8 cellular contexts compared by ENCODE assay signal in genomic region chr14:81303258-81303935, GRCh38.
DNase-seq lines count a peak whose midpoint lies in the region; ATAC-seq and TF ChIP-seq lines count a peak whose summit lies in the region.

No MANE protein-coding gene starts in this region.

- H3K36me3 Mint-ChIP-seq in activated CD4-positive, alpha-beta memory T cell treated with anti-CD3 and anti-CD28 coated beads, Interleukin-2, amount 10 ng/mL, durations not matched to agents 7 days and 5 days (ENCODE audit: low read depth) = no peaks in the 10 kb centered on the region
- H3K36me3 Mint-ChIP-seq in nephron progenitor cell (ENCODE audit: low read depth) = no peaks in the 10 kb centered on the region

- H3K9me3 ChIP-seq in HEK293 (ENCODE audit: control insufficient read depth, insufficient read depth, low read depth, low read length) (no peaks in the 10 kb centered on the region), left lung (no peaks in the 10 kb centered on the region)

- H3K36me3 ChIP-seq in HEK293 (ENCODE audit: control insufficient read depth in 2 of 2, insufficient read depth in 1 of 2, low read length in 2 of 2) (peaks cover 0 to 3% of the 10 kb centered on the region in 2 experiments; a peak in 1 of 3 replicates), left lung (no peaks in the 10 kb centered on the region)

- H3K4me1 ChIP-seq in HEK293 (ENCODE audit: control insufficient read depth, insufficient read depth, low read length) (no peaks in the 10 kb centered on the region), left lung (peaks cover 0 to 12% of the 10 kb centered on the region in 2 donors)

- ATAC-seq in GM18517 (IDR thresholded peaks at IDR 0.05; ENCODE audit: unreplicated experiment) (peak; percentile 93), left lung (peak; percentile 94)

- DNase-seq in M059J (ENCODE audit: low read depth) (peak; percentile 7), left lung (peak; percentile 78 to 85), nephron progenitor cell (no peak), nucleus accumbens (lab: John Stamatoyannopoulos, UW) (no peak), medulla oblongata (ENCODE audit: extremely low spot score) (no peak)
- peak; percentile 70 for DNase-seq in activated CD4-positive, alpha-beta memory T cell treated with anti-CD3 and anti-CD28 coated beads, Interleukin-2, amount 10 ng/mL, durations not matched to agents 7 days and 5 days

- H3K27me3 ChIP-seq in left lung = no peaks in the 10 kb centered on the region

- H3K4me3 Mint-ChIP-seq in activated CD4-positive, alpha-beta memory T cell treated with anti-CD3 and anti-CD28 coated beads, Interleukin-2, amount 10 ng/mL, durations not matched to agents 7 days and 5 days = no peak overlapping the region
- no peak overlapping the region for H3K4me3 Mint-ChIP-seq in nephron progenitor cell

- H3K27me3 Mint-ChIP-seq in activated CD4-positive, alpha-beta memory T cell treated with anti-CD3 and anti-CD28 coated beads, Interleukin-2, amount 10 ng/mL, durations not matched to agents 7 days and 5 days = no peaks in the 10 kb centered on the region
- no peaks in the 10 kb centered on the region for H3K27me3 Mint-ChIP-seq in nephron progenitor cell (ENCODE audit: low read depth, poor library complexity)

- H3K4me3 ChIP-seq in HEK293 (ENCODE audit: low read depth, low read length) = no peak overlapping the region
- H3K4me3 ChIP-seq in left lung = no peak overlapping the region

- peaks cover 22% of the 10 kb centered on the region for H3K4me1 Mint-ChIP-seq in activated CD4-positive, alpha-beta memory T cell treated with anti-CD3 and anti-CD28 coated beads, Interleukin-2, amount 10 ng/mL, durations not matched to agents 7 days and 5 days
- peaks cover 12% of the 10 kb centered on the region for H3K4me1 Mint-ChIP-seq in nephron progenitor cell

- CTCF ChIA-PET in HEK293 (lab: Yijun Ruan, JAX) = interaction anchor here (0.6 kb wide), 2 partner anchors 25 to 143 kb away, joined by 3 to 4 read pairs; no protein-coding TSS in a partner anchor
- CTCF ChIA-PET in activated CD4-positive, alpha-beta memory T cell treated with anti-CD3 and anti-CD28 coated beads, Interleukin-2, amount 10 ng/mL, durations not matched to agents 7 days and 5 days (lab: Charles Lee) = interaction anchor here (1.1 kb wide), 1 partner anchor 162 kb away, joined by 3 read pairs; no protein-coding TSS in a partner anchor

- H3K27ac Mint-ChIP-seq in activated CD4-positive, alpha-beta memory T cell treated with anti-CD3 and anti-CD28 coated beads, Interleukin-2, amount 10 ng/mL, durations not matched to agents 7 days and 5 days = no peak overlapping the region
- H3K27ac Mint-ChIP-seq in nephron progenitor cell = no peak overlapping the region

- intact Hi-C loops in left lung (cut with DNase I) = no loop called here

- POLR2A ChIA-PET in HEK293 (lab: Yijun Ruan, JAX) = no interaction called here
- POLR2A ChIA-PET in activated CD4-positive, alpha-beta memory T cell treated with anti-CD3 and anti-CD28 coated beads, Interleukin-2, amount 10 ng/mL, durations not matched to agents 7 days and 5 days (lab: Charles Lee) = no interaction called here

- H3K27ac ChIP-seq in HEK293 (ENCODE audit: extremely low read depth, low read depth, low read length) (no peak overlapping the region), left lung (peak overlapping the region in 1 of 2 donors; percentile 19)

- no peaks in the 10 kb centered on the region for H3K9me3 Mint-ChIP-seq in activated CD4-positive, alpha-beta memory T cell treated with anti-CD3 and anti-CD28 coated beads, Interleukin-2, amount 10 ng/mL, durations not matched to agents 7 days and 5 days
- H3K9me3 Mint-ChIP-seq in nephron progenitor cell = no peaks in the 10 kb centered on the region

- TF ChIP-seq CTCF in HEK293 (tag by site-specific recombination; IDR thresholded peaks at IDR 0.05) = no peak
- TF ChIP-seq CTCF in left lung (IDR thresholded peaks at IDR 0.05) = no peak
- TF ChIP-seq CTCF in nephron progenitor cell (IDR thresholded peaks at IDR 0.05) = no peak

TF ChIP-seq in HEK293, 187 proteins besides CTCF, POLR2A, EP300 and RAD21:
- TF ChIP-seq ZSCAN23 (tag by site-specific recombination; IDR thresholded peaks at IDR 0.05) (no peak), ZBTB8A (tag by site-specific recombination; IDR thresholded peaks at IDR 0.05) (no peak), ZNF302 (tag by site-specific recombination; IDR thresholded peaks at IDR 0.05; ENCODE audit: low read depth) (no peak), SCRT2 (tag by site-specific recombination; IDR thresholded peaks at IDR 0.05) (0 out of 2 replicates have a peak, but pooled peaks have one; percentile 13), ZBTB7A (tag by site-specific recombination; IDR thresholded peaks at IDR 0.05; ENCODE audit: low read depth) (no peak)

Comparison
In these comparisons a context has a peak if more than half of its experiments do, and no peak if none do; other contexts are left out.
1. DNase-seq: peak in M059J (single experiment), activated CD4-positive, alpha-beta memory T cell treated with anti-CD3 and anti-CD28 coated beads, Interleukin-2, amount 10 ng/mL, durations not matched to agents 7 days and 5 days (single experiment) and left lung (2 of 2); none in nephron progenitor cell (single experiment), nucleus accumbens (0 of 56) and medulla oblongata (single experiment).